Comparison of ENCODE assay signal across 18 cellular contexts in the genomic region with DNA sequence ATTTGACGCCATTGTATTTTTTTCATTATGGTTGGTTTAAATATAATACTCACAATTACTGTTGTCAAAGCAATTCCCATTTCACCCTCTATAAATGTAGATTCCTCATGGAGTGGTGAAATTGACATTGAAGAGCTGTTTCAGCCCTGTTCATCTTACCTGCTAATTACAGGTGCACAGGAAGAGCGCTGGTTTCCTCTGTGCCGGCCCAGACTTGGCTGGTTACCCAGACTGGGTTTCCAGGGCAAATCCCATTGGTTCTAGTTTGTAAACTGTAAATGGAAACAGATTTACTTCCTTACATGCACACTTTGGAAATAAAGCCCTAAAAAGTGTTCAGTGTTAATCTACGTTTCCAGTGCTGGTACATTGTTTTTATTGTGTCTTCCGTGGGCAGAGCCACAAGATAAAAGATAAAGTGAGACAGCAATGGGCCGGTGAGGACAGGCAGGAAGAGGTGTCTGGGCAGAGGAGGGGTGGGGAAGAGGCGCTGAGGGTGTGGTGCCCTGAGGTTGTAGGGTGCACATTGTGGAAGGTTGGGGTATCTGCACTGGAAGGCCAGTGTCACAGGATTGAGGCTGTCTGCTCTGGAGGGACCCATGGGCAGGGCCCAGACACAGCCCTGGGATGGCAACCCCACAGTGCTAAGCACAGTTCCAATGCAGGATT.
DNase-seq lines count a peak whose midpoint lies in the region; ATAC-seq and TF ChIP-seq lines count a peak whose summit lies in the region.
"Had no signal": no experiment of that assay in that cellular context is flagged by ENCODE, and none has a peak within 500 bp of the region (broad histone marks: within the 10 kb centered on the region; RNA-seq: fewer than 3 reads in every experiment).

No MANE protein-coding gene starts in this region.

- H3K4me1 ChIP-seq in OCI-LY7 (ENCODE audit: insufficient read depth, low read length, poor library complexity, severe bottlenecking), result peaks cover 68% of the 10 kb centered on the region
- H3K4me1 ChIP-seq: lower lobe of right lung, tibial nerve had no signal

- H3K79me2 ChIP-seq in OCI-LY7 (ENCODE audit: insufficient read depth, low read depth, low read length), result no peaks in the 10 kb centered on the region

- POLR2A ChIA-PET in OCI-LY7 (lab: Charles Lee), result interaction anchor here (1.0 to 3.8 kb wide), 6 partner anchors 12 to 174 kb away, joined by 3 to 25 read pairs (median 6); no protein-coding TSS in a partner anchor

- no peaks in the 10 kb centered on the region for H4K20me1 ChIP-seq in OCI-LY7 (ENCODE audit: insufficient read depth, low read length)

- H3K4me3 ChIP-seq in OCI-LY7 (ENCODE audit: low read depth, low read length, poor library complexity, severe bottlenecking), result no peak overlapping the region
- H3K4me3 ChIP-seq: lower lobe of right lung, tibial nerve had no signal

- peak; percentile 64 for DNase-seq in activated CD8-positive, alpha-beta memory T cell treated with anti-CD3 and anti-CD28 coated beads, Interleukin-2, amount 10 ng/mL, durations not matched to agents 7 days and 5 days
- no peak for DNase-seq in activated CD8-positive, alpha-beta memory T cell treated with anti-CD3 and anti-CD28 coated beads, Interleukin-2, amount 50 U/mL, for 48 hours
- DNase-seq in OCI-LY7 (ENCODE audit: low spot score) (no peak), endothelial cell (ENCODE audit: low spot score) (no peak), NCI-H128 (lab: John Stamatoyannopoulos, UW; ENCODE audit: unreplicated experiment) (no peak), islet precursor cell (no peak)
- DNase-seq in activated effector memory CD4-positive, alpha-beta T cell treated with Interleukin-2 at 50 U/mL for 16 hours, result peak; percentile 41
- DNase-seq in stimulated activated CD8-positive, alpha-beta memory T cell treated with anti-CD3 and anti-CD28 coated beads, Interleukin-15, amount 100 ng/mL, for 1 hour (ENCODE audit: low read depth), result peak; percentile 18
- DNase-seq: ACHN, amniotic stem cell, Calu3, lower lobe of right lung, MM.1S, NCI-H2107, NCI-H82, RPMI8226 had no signal

- TF ChIP-seq CTCF in OCI-LY7 (conservative IDR thresholded peaks at IDR 0.05; ENCODE audit: low read length), result no peak
- TF ChIP-seq CTCF in endothelial cell (IDR thresholded peaks at IDR 0.05; ENCODE audit: unreplicated experiment), result no peak

- no peaks in the 10 kb centered on the region for H3K9me2 ChIP-seq in OCI-LY7 (ENCODE audit: insufficient read depth, low read length)

- peak; percentile 78 for ATAC-seq in activated CD8-positive, alpha-beta memory T cell treated with anti-CD3 and anti-CD28 coated beads, Interleukin-2, amount 10 ng/mL, durations not matched to agents 7 days and 5 days

- peak overlapping the region; percentile 66 for H2AFZ ChIP-seq in OCI-LY7 (ENCODE audit: low read length)

- H3K27ac ChIP-seq in OCI-LY7 (ENCODE audit: low read depth, low read length, poor library complexity, severe bottlenecking), result no peak overlapping the region
- H3K27ac ChIP-seq: lower lobe of right lung, tibial nerve had no signal

- H3K4me3 Mint-ChIP-seq in activated CD8-positive, alpha-beta memory T cell treated with anti-CD3 and anti-CD28 coated beads, Interleukin-2, amount 10 ng/mL, durations not matched to agents 7 days and 5 days, result no peak overlapping the region
- H3K4me3 Mint-ChIP-seq in endothelial cell (ENCODE audit: unreplicated experiment), result no peak overlapping the region
- H3K4me3 Mint-ChIP-seq: nephron had no signal

- intact Hi-C loops in OCI-LY7 (cut with micrococcal nuclease; ENCODE audit: unreplicated experiment), result no loop called here

- no TSS peak for BruUV-seq in OCI-LY7 (replicated peaks; lab: Mats Ljungman, UMichigan)

- peak overlapping the region; percentile 37 for H3K4me2 ChIP-seq in OCI-LY7 (ENCODE audit: low read length)

- no peaks in the 10 kb centered on the region for H3K27me3 Mint-ChIP-seq in activated CD8-positive, alpha-beta memory T cell treated with anti-CD3 and anti-CD28 coated beads, Interleukin-2, amount 10 ng/mL, durations not matched to agents 7 days and 5 days
- peaks cover 4% of the 10 kb centered on the region for H3K27me3 Mint-ChIP-seq in endothelial cell (ENCODE audit: unreplicated experiment)

- peaks cover 55% of the 10 kb centered on the region for H3K4me1 Mint-ChIP-seq in activated CD8-positive, alpha-beta memory T cell treated with anti-CD3 and anti-CD28 coated beads, Interleukin-2, amount 10 ng/mL, durations not matched to agents 7 days and 5 days
- H3K4me1 Mint-ChIP-seq in endothelial cell (ENCODE audit: unreplicated experiment), result no peaks in the 10 kb centered on the region
- H3K4me1 Mint-ChIP-seq: nephron had no signal

- CTCF ChIA-PET in activated CD8-positive, alpha-beta memory T cell treated with anti-CD3 and anti-CD28 coated beads, Interleukin-2, amount 10 ng/mL, durations not matched to agents 7 days and 5 days (lab: Charles Lee), result interaction anchor here (1.0 to 1.3 kb wide), 4 partner anchors 10 to 254 kb away, joined by 3 to 5 read pairs (median 4); no protein-coding TSS in a partner anchor
- CTCF ChIA-PET in OCI-LY7 (lab: Charles Lee; ENCODE audit: unreplicated experiment), result interaction anchor here (1.1 kb wide), 1 partner anchor 9 kb away, joined by 3 read pairs; no protein-coding TSS in a partner anchor

- no peaks in the 10 kb centered on the region for H3K36me3 Mint-ChIP-seq in activated CD8-positive, alpha-beta memory T cell treated with anti-CD3 and anti-CD28 coated beads, Interleukin-2, amount 10 ng/mL, durations not matched to agents 7 days and 5 days
- no peaks in the 10 kb centered on the region for H3K36me3 Mint-ChIP-seq in endothelial cell (ENCODE audit: low read depth, unreplicated experiment)

- H3K9me3 Mint-ChIP-seq in activated CD8-positive, alpha-beta memory T cell treated with anti-CD3 and anti-CD28 coated beads, Interleukin-2, amount 10 ng/mL, durations not matched to agents 7 days and 5 days (ENCODE audit: low read depth), result no peaks in the 10 kb centered on the region
- H3K9me3 Mint-ChIP-seq in endothelial cell (ENCODE audit: unreplicated experiment), result no peaks in the 10 kb centered on the region
- H3K9me3 Mint-ChIP-seq: nephron had no signal

- H3K36me3 ChIP-seq in OCI-LY7 (ENCODE audit: insufficient read depth, low read length), result no peaks in the 10 kb centered on the region
- H3K36me3 ChIP-seq: lower lobe of right lung, tibial nerve had no signal

- peak overlapping the region; percentile 81 for H3K27ac Mint-ChIP-seq in activated CD8-positive, alpha-beta memory T cell treated with anti-CD3 and anti-CD28 coated beads, Interleukin-2, amount 10 ng/mL, durations not matched to agents 7 days and 5 days
- H3K27ac Mint-ChIP-seq in endothelial cell (ENCODE audit: unreplicated experiment), result no peak overlapping the region
- H3K27ac Mint-ChIP-seq: nephron had no signal

- no peaks in the 10 kb centered on the region for H3K9me3 ChIP-seq in OCI-LY7 (ENCODE audit: low read length)
- H3K9me3 ChIP-seq: lower lobe of right lung, tibial nerve had no signal

Comparison
In these comparisons a context has a peak if more than half of its experiments do, and no peak if none do; other contexts are left out.
1. DNase-seq: peak in activated CD8-positive, alpha-beta memory T cell treated with anti-CD3 and anti-CD28 coated beads, Interleukin-2, amount 10 ng/mL, durations not matched to agents 7 days and 5 days (single experiment), activated effector memory CD4-positive, alpha-beta T cell treated with Interleukin-2 at 50 U/mL for 16 hours (single experiment) and stimulated activated CD8-positive, alpha-beta memory T cell treated with anti-CD3 and anti-CD28 coated beads, Interleukin-15, amount 100 ng/mL, for 1 hour (single experiment); none in activated CD8-positive, alpha-beta memory T cell treated with anti-CD3 and anti-CD28 coated beads, Interleukin-2, amount 50 U/mL, for 48 hours (single experiment), OCI-LY7 (single experiment), endothelial cell (single experiment), NCI-H128 (single experiment) and islet precursor cell (single experiment).